16 cellular contexts compared by ENCODE assay signal in genomic region chr7:118040562-118040961, GRCh38.
DNase-seq lines count a peak whose midpoint lies in the region; ATAC-seq and TF ChIP-seq lines count a peak whose summit lies in the region.
"Had no signal": no experiment of that assay in that cellular context is flagged by ENCODE, and none has a peak within 500 bp of the region (broad histone marks: within the 10 kb centered on the region; RNA-seq: fewer than 3 reads in every experiment).

No MANE protein-coding gene starts in this region.

- H3K27me3 Mint-ChIP-seq in activated CD8-positive, alpha-beta T cell treated with anti-CD3 and anti-CD28 coated beads, Interleukin-2, amount 10 ng/mL, durations not matched to agents 7 days and 5 days (ENCODE audit: low read depth): no peaks in the 10 kb centered on the region

- H3K4me3 Mint-ChIP-seq in activated CD8-positive, alpha-beta T cell treated with anti-CD3 and anti-CD28 coated beads, Interleukin-2, amount 10 ng/mL, durations not matched to agents 7 days and 5 days: no peak overlapping the region
- H3K4me3 Mint-ChIP-seq: activated naive CD8-positive, alpha-beta T cell; IgD-negative memory B cell had no signal

- no peak overlapping the region for H3K27ac Mint-ChIP-seq in activated CD8-positive, alpha-beta T cell treated with anti-CD3 and anti-CD28 coated beads, Interleukin-2, amount 10 ng/mL, durations not matched to agents 7 days and 5 days
- H3K27ac Mint-ChIP-seq: activated naive CD8-positive, alpha-beta T cell; IgD-negative memory B cell had no signal

- H3K4me1 Mint-ChIP-seq in activated CD8-positive, alpha-beta T cell treated with anti-CD3 and anti-CD28 coated beads, Interleukin-2, amount 10 ng/mL, durations not matched to agents 7 days and 5 days (ENCODE audit: low read depth): no peaks in the 10 kb centered on the region

- POLR2A ChIA-PET in activated CD8-positive, alpha-beta T cell treated with anti-CD3 and anti-CD28 coated beads, Interleukin-2, amount 10 ng/mL, durations not matched to agents 7 days and 5 days (lab: Charles Lee): no interaction called here

- CTCF ChIA-PET in activated CD8-positive, alpha-beta T cell treated with anti-CD3 and anti-CD28 coated beads, Interleukin-2, amount 10 ng/mL, durations not matched to agents 7 days and 5 days (lab: Charles Lee): no interaction called here

- DNase-seq in NOMO-1 treated with DMSO at 0.1 percent for 48 hours (lab: John Stamatoyannopoulos, UW; ENCODE audit: unreplicated experiment) (peak; percentile 68), NCI-H2196 (lab: John Stamatoyannopoulos, UW; ENCODE audit: unreplicated experiment) (no peak), GM10266 (ENCODE audit: extremely low spot score) (no peak), cortex of kidney (lab: John Stamatoyannopoulos, UW) (no peak)
- DNase-seq in activated CD8-positive, alpha-beta T cell treated with anti-CD3 and anti-CD28 coated beads, Interleukin-2, amount 10 ng/mL, durations not matched to agents 7 days and 5 days: no peak
- DNase-seq: BE2C; GF-D8; NCI-H187; PC-3; posterior cingulate gyrus; stimulated activated naive CD4-positive, alpha-beta T cell had no signal

- no peaks in the 10 kb centered on the region for H3K36me3 Mint-ChIP-seq in activated CD8-positive, alpha-beta T cell treated with anti-CD3 and anti-CD28 coated beads, Interleukin-2, amount 10 ng/mL, durations not matched to agents 7 days and 5 days (ENCODE audit: low read depth)
- H3K36me3 Mint-ChIP-seq: activated naive CD8-positive, alpha-beta T cell; IgD-negative memory B cell had no signal

- no peaks in the 10 kb centered on the region for H3K9me3 Mint-ChIP-seq in activated CD8-positive, alpha-beta T cell treated with anti-CD3 and anti-CD28 coated beads, Interleukin-2, amount 10 ng/mL, durations not matched to agents 7 days and 5 days (ENCODE audit: insufficient read depth)

- peak; percentile 68 for ATAC-seq in GM18868 (IDR thresholded peaks at IDR 0.05; ENCODE audit: unreplicated experiment)
- ATAC-seq in GM21447 (IDR thresholded peaks at IDR 0.05; ENCODE audit: unreplicated experiment): peak; percentile 81
- ATAC-seq in HG03025 (IDR thresholded peaks at IDR 0.05; ENCODE audit: low FRiP score, unreplicated experiment): peak; percentile 40
- ATAC-seq in activated CD8-positive, alpha-beta T cell treated with anti-CD3 and anti-CD28 coated beads, Interleukin-2, amount 10 ng/mL, durations not matched to agents 7 days and 5 days: no peak
- ATAC-seq: PC-3 had no signal

- no peak for TF ChIP-seq CTCF in GM10266 (IDR thresholded peaks at IDR 0.05; ENCODE audit: control insufficient read depth, insufficient read depth, low read depth, missing control alignments)
